Comparison of ENCODE assay signal across 2 cellular contexts in genomic region chr2:239727776-239728600, GRCh38.
TF ChIP-seq lines count a peak whose summit lies in the region.

No MANE protein-coding gene starts in this region.

TF ChIP-seq in H1, 55 proteins besides CTCF, POLR2A, EP300 and RAD21 (continued from another document):
- no peak for TF ChIP-seq RBBP5 (IDR thresholded peaks at IDR 0.05; ENCODE audit: borderline replicate concordance, low read depth, low read length)
- no peak for TF ChIP-seq SUZ12 (IDR thresholded peaks at IDR 0.05; ENCODE audit: low read length)
- TF ChIP-seq EZH2 (IDR thresholded peaks at IDR 0.05; ENCODE audit: low read depth, low read length, severe bottlenecking) = no peak

TF ChIP-seq in SK-N-SH, 30 proteins besides CTCF, POLR2A, EP300 and RAD21 (continued from another document):
- no peak for TF ChIP-seq SIN3A (IDR thresholded peaks at IDR 0.05; ENCODE audit: borderline replicate concordance, low read depth, low read length)
- no peak for TF ChIP-seq TAF1 (IDR thresholded peaks at IDR 0.05; ENCODE audit: borderline replicate concordance, low read depth, low read length)
- TF ChIP-seq NFIC (IDR thresholded peaks at IDR 0.05; ENCODE audit: borderline replicate concordance) = no peak
- TF ChIP-seq NRF1 (IDR thresholded peaks at IDR 0.05; ENCODE audit: low read depth, low read length) = no peak
- no peak for TF ChIP-seq JUND (IDR thresholded peaks at IDR 0.05)
- no peak for TF ChIP-seq USF1 (IDR thresholded peaks at IDR 0.05; ENCODE audit: borderline replicate concordance, low read depth)
- TF ChIP-seq FOXJ3 (CRISPR knock-in tag; IDR thresholded peaks at IDR 0.05) = no peak
- TF ChIP-seq GATA2 (CRISPR knock-in tag; IDR thresholded peaks at IDR 0.05) = no peak
- no peak for TF ChIP-seq SMC3 (IDR thresholded peaks at IDR 0.05; ENCODE audit: low read depth, low read length)
- no peak for TF ChIP-seq USF2 (IDR thresholded peaks at IDR 0.05; ENCODE audit: borderline replicate concordance, low read depth, low read length)
- TF ChIP-seq EZH2phosphoT487 (IDR thresholded peaks at IDR 0.05; ENCODE audit: borderline replicate concordance, low read depth) = no peak
- TF ChIP-seq MEF2A (IDR thresholded peaks at IDR 0.05; ENCODE audit: borderline replicate concordance, low read depth) = no peak
TF ChIP-seq in SK-N-SH: peak in this region for 0.
